9 cellular contexts compared by ENCODE assay signal in genomic region chr4:39609454-39609911, GRCh38. TPM values are rescaled to one million over a fixed set of nuclear protein-coding genes. Genes with fewer than 3 reads are reported as not detected.
DNase-seq lines count a peak whose midpoint lies in the region; ATAC-seq and TF ChIP-seq lines count a peak whose summit lies in the region.
"Had no signal": no experiment of that assay in that cellular context is flagged by ENCODE, and none has a peak within 500 bp of the region (broad histone marks: within the 10 kb centered on the region; RNA-seq: fewer than 3 reads in every experiment).

No MANE protein-coding gene starts in this region.

- H3K9me3 ChIP-seq in osteoblast (ENCODE audit: low read depth, low read length) (no peaks in the 10 kb centered on the region), vagina (no peaks in the 10 kb centered on the region)

- H3K27me3 ChIP-seq in osteoblast (ENCODE audit: insufficient read depth, low read length) (no peaks in the 10 kb centered on the region), vagina (no peaks in the 10 kb centered on the region), dorsolateral prefrontal cortex (no peaks in the 10 kb centered on the region)

- H3K4me3 ChIP-seq in osteoblast (ENCODE audit: insufficient read depth, low read length): peak overlapping the region; percentile 2
- H3K4me3 ChIP-seq in vagina: no peak overlapping the region
- H3K4me3 ChIP-seq in dorsolateral prefrontal cortex: no peak overlapping the region

- H3K4me2 ChIP-seq in osteoblast (ENCODE audit: insufficient read depth, low read length): peak overlapping the region; percentile 69

- H3K27ac ChIP-seq in osteoblast (ENCODE audit: low read depth, low read length): peak overlapping the region; percentile 35
- H3K27ac ChIP-seq in vagina: no peak overlapping the region
- H3K27ac ChIP-seq in dorsolateral prefrontal cortex: peak overlapping the region in 4 of 59 donors; percentile 21 to 46 (median 34)

- no peak for TF ChIP-seq CTCF in osteoblast (IDR thresholded peaks at IDR 0.05; ENCODE audit: extremely low read depth, low read depth, low read length)
- no peak for TF ChIP-seq CTCF in vagina (IDR thresholded peaks at IDR 0.05)
- TF ChIP-seq CTCF in dorsolateral prefrontal cortex (IDR thresholded peaks at IDR 0.05 in 54 of 56, conservative IDR thresholded peaks at IDR 0.05 in 2 of 56; ENCODE audit: low read depth in 1 of 56, partially characterized antibody in 56 of 56): no peak

- ATAC-seq in GM19023 (IDR thresholded peaks at IDR 0.05; ENCODE audit: unreplicated experiment) (peak; percentile 92), HG02759 (IDR thresholded peaks at IDR 0.05; ENCODE audit: unreplicated experiment) (peak; percentile 94)

- intact Hi-C loops in vagina (cut with DNase I): no loop called here
- intact Hi-C loops in dorsolateral prefrontal cortex (cut with DNase I): no loop called here

- no peaks in the 10 kb centered on the region for H4K20me1 ChIP-seq in osteoblast (ENCODE audit: insufficient read depth, low read length)

- peaks cover 49% of the 10 kb centered on the region for H3K79me2 ChIP-seq in osteoblast (ENCODE audit: insufficient read depth, low read length)

- H3K36me3 ChIP-seq in osteoblast (ENCODE audit: insufficient read depth, low read length): peaks cover 11% of the 10 kb centered on the region
- H3K36me3 ChIP-seq in vagina: peaks cover 0 to 17% of the 10 kb centered on the region in 2 donors

- no peak for TF ChIP-seq POLR2A in vagina (IDR thresholded peaks at IDR 0.05)

- DNase-seq in MV-4-11 (lab: John Stamatoyannopoulos, UW): peak; percentile 88
- no peak for DNase-seq in osteoblast (ENCODE audit: insufficient read length, low spot score, missing footprints)
- DNase-seq in NCI-H69 (lab: John Stamatoyannopoulos, UW): no peak
- no peak for DNase-seq in vagina (ENCODE audit: extremely low spot score in 2 of 2)
- no peak for DNase-seq in NAMALWA (ENCODE audit: low spot score)
- no peak for DNase-seq in dorsolateral prefrontal cortex
- DNase-seq: effector CD8-positive, alpha-beta T cell had no signal

- peak overlapping the region; percentile 2 for H2AFZ ChIP-seq in osteoblast (ENCODE audit: low read length)

- peaks cover 37% of the 10 kb centered on the region for H3K4me1 ChIP-seq in osteoblast (ENCODE audit: insufficient read depth, low read length)
- peaks cover 13% of the 10 kb centered on the region for H3K4me1 ChIP-seq in vagina

RNA-seq across cellular contexts. Expression of gene SMIM14, which starts 29.2 kb away (rescaled TPM):
- total RNA-seq in osteoblast: 61.5 and 68.7 TPM in 2 replicates
- 23.8 TPM for total RNA-seq in vagina
- 10 to 100 TPM; 22.3 to 73.2 (median 50.5) TPM for total RNA-seq in dorsolateral prefrontal cortex
